Comparison of ENCODE assay signal across 11 cellular contexts in genomic region chr12:53050426-53051057, GRCh38. TPM values are rescaled to one million over a fixed set of nuclear protein-coding genes. Genes with fewer than 3 reads are reported as not detected.
DNase-seq lines count a peak whose midpoint lies in the region; ATAC-seq and TF ChIP-seq lines count a peak whose summit lies in the region.
"Had no signal": no experiment of that assay in that cellular context is flagged by ENCODE, and none has a peak within 500 bp of the region (broad histone marks: within the 10 kb centered on the region; RNA-seq: fewer than 3 reads in every experiment).

No MANE protein-coding gene starts in this region.

- H3K9me3 ChIP-seq in left ventricle myocardium inferior (replicated peaks) (no peaks in the 10 kb centered on the region), ectodermal cell (ENCODE audit: control insufficient read depth, low read length) (no peaks in the 10 kb centered on the region), muscle layer of colon (ENCODE audit: low read length) (no peaks in the 10 kb centered on the region)

- H3K27me3 ChIP-seq in left ventricle myocardium inferior (ENCODE audit: low read depth) (no peaks in the 10 kb centered on the region), ectodermal cell (ENCODE audit: control insufficient read depth, insufficient read depth, low read length, poor library complexity, severe bottlenecking) (peaks cover 7% of the 10 kb centered on the region), muscle layer of colon (ENCODE audit: control insufficient read depth in 1 of 2, insufficient read depth in 2 of 2, low read length in 2 of 2) (no peaks in the 10 kb centered on the region)

- H3K27ac ChIP-seq in left ventricle myocardium inferior (replicated peaks), result peak overlapping the region; percentile 100
- H3K27ac ChIP-seq in ectodermal cell (ENCODE audit: insufficient read depth, low read depth, low read length, poor library complexity, severe bottlenecking), result no peak overlapping the region
- H3K27ac ChIP-seq in muscle layer of colon (ENCODE audit: low read depth, low read length), result peak overlapping the region; percentile 97
- peak overlapping the region; percentile 86 for H3K27ac ChIP-seq in urinary bladder (ENCODE audit: low read depth)
- H3K27ac ChIP-seq: HL-60 had no signal

- intact Hi-C loops in left ventricle myocardium inferior (cut with micrococcal nuclease), result no loop called here
- intact Hi-C loops in Right ventricle myocardium superior (cut with DNase I), result no loop called here

- peak overlapping the region; percentile 52 for H3K9ac ChIP-seq in muscle layer of colon (ENCODE audit: low read length)

- H3K36me3 ChIP-seq in left ventricle myocardium inferior (peaks cover 20% of the 10 kb centered on the region), ectodermal cell (ENCODE audit: control insufficient read depth, insufficient read depth, low read length) (no peaks in the 10 kb centered on the region), muscle layer of colon (ENCODE audit: insufficient read depth, low read length) (peaks cover 3% of the 10 kb centered on the region), urinary bladder (ENCODE audit: insufficient read depth) (no peaks in the 10 kb centered on the region)

- peaks cover 94% of the 10 kb centered on the region for H3K4me1 ChIP-seq in left ventricle myocardium inferior
- H3K4me1 ChIP-seq in ectodermal cell (ENCODE audit: control insufficient read depth, insufficient read depth, low read length), result peaks cover 39% of the 10 kb centered on the region
- peaks cover 79% of the 10 kb centered on the region for H3K4me1 ChIP-seq in muscle layer of colon (ENCODE audit: insufficient read depth, low read length)
- H3K4me1 ChIP-seq in urinary bladder (ENCODE audit: insufficient read depth), result no peaks in the 10 kb centered on the region

- DNase-seq in left ventricle myocardium inferior, result no peak
- DNase-seq in Right ventricle myocardium superior, result no peak
- DNase-seq in activated CD8-positive, alpha-beta memory T cell treated with anti-CD3 and anti-CD28 coated beads for 24 hours, result no peak
- DNase-seq in 8988T, result no peak
- DNase-seq: NK-92 treated with Interleukin-12 subunit alpha and Interleukin-12 subunit beta, amount 100 ng/mL, for 24 hours had no signal

- no peak for TF ChIP-seq CTCF in left ventricle myocardium inferior (IDR thresholded peaks at IDR 0.05; ENCODE audit: borderline replicate concordance)

- ATAC-seq in Right ventricle myocardium superior (ENCODE audit: poor library complexity) (no peak), GM21515 (IDR thresholded peaks at IDR 0.05; ENCODE audit: unreplicated experiment) (no peak)
- ATAC-seq: activated T-cell treated with anti-CD3 and anti-CD28 coated beads, Interleukin-2, amount 50 U/mL, for 4 hours had no signal

- WGBS in ectodermal cell, 2 experiments, result 81 to 83% methylated on average over 2 of the region's 2 CpGs
- 59% methylated on average over 2 of the region's 2 CpGs for WGBS in urinary bladder

- peak overlapping the region; percentile 87 for H3K4me3 ChIP-seq in left ventricle myocardium inferior
- peak overlapping the region; percentile 12 for H3K4me3 ChIP-seq in ectodermal cell (ENCODE audit: insufficient read depth, low read depth, low read length)
- H3K4me3 ChIP-seq in muscle layer of colon (ENCODE audit: low read depth in 1 of 2, low read length in 2 of 2), result peak overlapping the region; percentile 22 to 64
- H3K4me3 ChIP-seq in urinary bladder (ENCODE audit: low read depth, low read length), result peak overlapping the region; percentile 59

RNA-seq across cellular contexts. Expression of gene TNS2, which starts 0.7 kb away (rescaled TPM):
- total RNA-seq in left ventricle myocardium inferior, result 109 TPM
- total RNA-seq in Right ventricle myocardium superior, result 107 TPM
- polyA plus RNA-seq in ectodermal cell (2013, experiment 1 of 4), result 3.8 TPM
- 2.7 TPM for polyA plus RNA-seq in ectodermal cell (2013, experiment 2 of 4)
- 2.9 TPM for polyA plus RNA-seq in ectodermal cell (2013, experiment 3 of 4)
- 2.7 TPM for polyA plus RNA-seq in ectodermal cell (2013, experiment 4 of 4)
- total RNA-seq in urinary bladder, result 57.9 TPM
- polyA plus RNA-seq in urinary bladder, result 178 TPM

RNA-seq across cellular contexts. Expression of gene SPRYD3, which starts 28.6 kb away (rescaled TPM):
- total RNA-seq in left ventricle myocardium inferior (49.1 TPM), Right ventricle myocardium superior (37.8 TPM), urinary bladder (9.0 TPM)
- polyA plus RNA-seq in ectodermal cell (2013, experiment 1 of 4), result 5.0 TPM
- polyA plus RNA-seq in ectodermal cell (2013, experiment 2 of 4), result 5.0 TPM
- polyA plus RNA-seq in ectodermal cell (2013, experiment 3 of 4), result 4.1 TPM
- polyA plus RNA-seq in ectodermal cell (2013, experiment 4 of 4), result 5.0 TPM
- 66.3 TPM for polyA plus RNA-seq in urinary bladder

RNA-seq across cellular contexts. Expression of gene EIF4B, which starts 44.3 kb away (rescaled TPM):
- total RNA-seq in left ventricle myocardium inferior (390 TPM), Right ventricle myocardium superior (434 TPM), urinary bladder (743 TPM)
- polyA plus RNA-seq in ectodermal cell (2013, experiment 1 of 4), result 553 TPM
- 549 TPM for polyA plus RNA-seq in ectodermal cell (2013, experiment 2 of 4)
- polyA plus RNA-seq in ectodermal cell (2013, experiment 3 of 4), result 416 TPM
- polyA plus RNA-seq in ectodermal cell (2013, experiment 4 of 4), result 457 TPM
- polyA plus RNA-seq in urinary bladder, result 246 TPM

RNA-seq across cellular contexts. Expression of gene IGFBP6, which starts 46.9 kb away (rescaled TPM):
- total RNA-seq in left ventricle myocardium inferior (53.0 TPM), Right ventricle myocardium superior (50.2 TPM), urinary bladder (39.8 TPM)
- 2.7 TPM for polyA plus RNA-seq in ectodermal cell (2013, experiment 1 of 4)
- 1.7 TPM for polyA plus RNA-seq in ectodermal cell (2013, experiment 2 of 4)
- polyA plus RNA-seq in ectodermal cell (2013, experiment 3 of 4), result 1.7 TPM
- 2.8 TPM for polyA plus RNA-seq in ectodermal cell (2013, experiment 4 of 4)
- polyA plus RNA-seq in urinary bladder, result 461 TPM

RNA-seq across cellular contexts. Expression of gene SOAT2, which starts 52.7 kb away (rescaled TPM):
- not detected for total RNA-seq in left ventricle myocardium inferior
- total RNA-seq in Right ventricle myocardium superior, result not detected
- not detected for polyA plus RNA-seq in ectodermal cell (2013, experiment 1 of 4)
- polyA plus RNA-seq in ectodermal cell (2013, experiment 2 of 4), result not detected
- polyA plus RNA-seq in ectodermal cell (2013, experiment 3 of 4), result not detected
- polyA plus RNA-seq in ectodermal cell (2013, experiment 4 of 4), result not detected
- total RNA-seq in urinary bladder, result not detected
- polyA plus RNA-seq in urinary bladder, result 0.30 TPM

Comparison
In these comparisons a context has a peak if more than half of its experiments do, and no peak if none do; other contexts are left out.
1. H3K4me3 ChIP-seq: peak in every context shown above with its lines; median percentile 87 in left ventricle myocardium inferior; 59 in urinary bladder; 43 in muscle layer of colon; 12 in ectodermal cell.